8 cellular contexts compared by ENCODE assay signal in genomic region chr12:12788675-12789368, GRCh38. TPM values are rescaled to one million over a fixed set of nuclear protein-coding genes. Genes with fewer than 3 reads are reported as not detected.
DNase-seq lines count a peak whose midpoint lies in the region; ATAC-seq and TF ChIP-seq lines count a peak whose summit lies in the region.

No MANE protein-coding gene starts in this region.

- H3K27me3 Mint-ChIP-seq in activated naive CD8-positive, alpha-beta T cell treated with anti-CD3 and anti-CD28 coated beads, Interleukin-2, amount 50 U/mL, for 24 hours, result no peaks in the 10 kb centered on the region

- peaks cover 2% of the 10 kb centered on the region for H3K36me3 Mint-ChIP-seq in activated naive CD8-positive, alpha-beta T cell treated with anti-CD3 and anti-CD28 coated beads, Interleukin-2, amount 50 U/mL, for 24 hours (ENCODE audit: low read depth)

- TF ChIP-seq EP300 in SK-N-SH (IDR thresholded peaks at IDR 0.05; ENCODE audit: borderline replicate concordance in 1 of 2, low read depth in 1 of 2, low read length in 1 of 2), result no peak

- no peak overlapping the region for H3K4me2 ChIP-seq in SK-N-SH

- WGBS in SK-N-SH (ENCODE audit: low lambda C conversion rate), result 21% methylated on average over 9 of the region's 9 CpGs

- H3K4me1 Mint-ChIP-seq in activated naive CD8-positive, alpha-beta T cell treated with anti-CD3 and anti-CD28 coated beads, Interleukin-2, amount 50 U/mL, for 24 hours, result peaks cover 33% of the 10 kb centered on the region

- TF ChIP-seq CTCF in SK-N-SH (IDR thresholded peaks at IDR 0.05), result peak; percentile 82

- peak overlapping the region in 1 of 2 experiments; percentile 22; a peak in 1 of 4 replicates for H3K27ac ChIP-seq in SK-N-SH (ENCODE audit: low read depth in 2 of 2, low read length in 1 of 2)

- peak overlapping the region; percentile 66 for H3K4me3 Mint-ChIP-seq in activated naive CD8-positive, alpha-beta T cell treated with anti-CD3 and anti-CD28 coated beads, Interleukin-2, amount 50 U/mL, for 24 hours

- peak; percentile 88 for TF ChIP-seq RAD21 in SK-N-SH (IDR thresholded peaks at IDR 0.05; ENCODE audit: low read length)

- POLR2A ChIA-PET in SK-N-SH (lab: Yijun Ruan, JAX), result interaction anchor here (0.6 kb wide), 1 partner anchor 138 kb away, joined by 3 read pairs; no protein-coding TSS in a partner anchor

- peaks cover 5% of the 10 kb centered on the region for H3F3A ChIP-seq in SK-N-SH (replicated peaks; ENCODE audit: insufficient read depth)

- H3K27ac Mint-ChIP-seq in activated naive CD8-positive, alpha-beta T cell treated with anti-CD3 and anti-CD28 coated beads, Interleukin-2, amount 50 U/mL, for 24 hours, result peak overlapping the region; percentile 86

- no peak overlapping the region for H3K9ac ChIP-seq in SK-N-SH

- H3K4me1 ChIP-seq in SK-N-SH (ENCODE audit: control insufficient read depth in 1 of 2, insufficient read depth in 2 of 2, low read depth in 1 of 2, low read length in 1 of 2), result peaks cover 7 to 38% of the 10 kb centered on the region in 2 experiments; a peak in 3 of 4 replicates

- no peaks in the 10 kb centered on the region for H3K9me3 ChIP-seq in SK-N-SH

- H3K36me3 ChIP-seq in SK-N-SH (replicated peaks in 1 of 2; ENCODE audit: control insufficient read depth in 1 of 2, insufficient read depth in 2 of 2, low read length in 1 of 2), result no peaks in the 10 kb centered on the region

- H2AFZ ChIP-seq in SK-N-SH (ENCODE audit: low read depth), result peak overlapping the region; percentile 40; the same call in 1 of the 2 replicates

- CTCF ChIA-PET in SK-N-SH (lab: Yijun Ruan, JAX), result interaction anchor here (0.5 to 3.8 kb wide), 31 partner anchors 9 to 429 kb away, joined by 3 to 23 read pairs (median 4); partner anchors contain the start of genes DDX47 and GPRC5A

- H3K4me3 ChIP-seq in SK-N-SH (ENCODE audit: low read depth in 2 of 2, low read length in 1 of 2), result no peak overlapping the region; a peak in 1 of 4 replicates

- no peaks in the 10 kb centered on the region for H3K9me2 ChIP-seq in SK-N-SH

- no peaks in the 10 kb centered on the region for H3K9me3 Mint-ChIP-seq in activated naive CD8-positive, alpha-beta T cell treated with anti-CD3 and anti-CD28 coated beads, Interleukin-2, amount 50 U/mL, for 24 hours

- no peaks in the 10 kb centered on the region for H3K27me3 ChIP-seq in SK-N-SH (ENCODE audit: insufficient read depth)

- intact Hi-C loops in cardiac septum (cut with DNase I), result no loop called here

- H3K79me2 ChIP-seq in SK-N-SH (ENCODE audit: insufficient read depth), result no peaks in the 10 kb centered on the region

- DNase-seq in EH (ENCODE audit: low read depth) (peak; percentile 83), H4 (ENCODE audit: low spot score) (peak; percentile 70), NAMALWA (ENCODE audit: low spot score) (peak; percentile 91), SK-N-SH (peak; percentile 66), cardiac septum (ENCODE audit: low spot score) (peak; percentile 78), retina (peak; percentile 62)
- DNase-seq in activated naive CD8-positive, alpha-beta T cell treated with anti-CD3 and anti-CD28 coated beads, Interleukin-2, amount 50 U/mL, for 24 hours, result peak; percentile 69

- ATAC-seq in activated naive CD8-positive, alpha-beta T cell treated with anti-CD3 and anti-CD28 coated beads, Interleukin-2, amount 50 U/mL, for 24 hours, result peak; percentile 84
- ATAC-seq in HG03097 (IDR thresholded peaks at IDR 0.05; ENCODE audit: low FRiP score, unreplicated experiment), result no peak

- no peaks in the 10 kb centered on the region for H4K20me1 ChIP-seq in SK-N-SH (ENCODE audit: insufficient read depth)

TF ChIP-seq in SK-N-SH, 30 proteins besides CTCF, POLR2A, EP300 and RAD21:
- TF ChIP-seq CHD2 (IDR thresholded peaks at IDR 0.05; ENCODE audit: low read length, partially characterized antibody) (peak; percentile 34), RCOR1 (IDR thresholded peaks at IDR 0.05; ENCODE audit: low read length) (0 out of 2 replicates have a peak, but pooled peaks have one; percentile 67), SMC3 (IDR thresholded peaks at IDR 0.05; ENCODE audit: low read depth, low read length) (peak; percentile 59), MXI1 (IDR thresholded peaks at IDR 0.05; ENCODE audit: low read depth, low read length) (peak; percentile 46; the same call in 1 of the 2 replicates), USF1 (IDR thresholded peaks at IDR 0.05; ENCODE audit: borderline replicate concordance, low read depth) (no peak)

RNA-seq across cellular contexts. Expression of gene APOLD1, which starts 3.4 kb away (rescaled TPM):
- total RNA-seq in H4 (2014; rRNA removed; shearing (Covaris generic)), result 2.7 and 3.1 TPM in 2 replicates
- 1.6 and 1.7 TPM in 2 replicates for polyA plus RNA-seq in SK-N-SH (2012; rRNA removed)
- polyA plus RNA-seq in SK-N-SH (2012; cell fraction: cytosol; rRNA removed), result 1.4 TPM in 2 replicates
- 3.5 and 4.8 TPM in 2 replicates for polyA plus RNA-seq in SK-N-SH (2012; cell fraction: nucleus; rRNA removed)
- total RNA-seq in cardiac septum, result 13.0 TPM

RNA-seq across cellular contexts. Expression of gene DDX47, which starts 24.3 kb away (rescaled TPM):
- 194 and 203 TPM in 2 replicates for total RNA-seq in H4 (2014; rRNA removed; shearing (Covaris generic))
- 68.4 and 90.9 TPM in 2 replicates for polyA plus RNA-seq in SK-N-SH (2012; rRNA removed)
- polyA plus RNA-seq in SK-N-SH (2012; cell fraction: cytosol; rRNA removed), result 85.1 and 94.5 TPM in 2 replicates
- 82.2 and 158 TPM in 2 replicates for polyA plus RNA-seq in SK-N-SH (2012; cell fraction: nucleus; rRNA removed)
- total RNA-seq in cardiac septum, result 25.5 TPM
